In the genomic region with DNA sequence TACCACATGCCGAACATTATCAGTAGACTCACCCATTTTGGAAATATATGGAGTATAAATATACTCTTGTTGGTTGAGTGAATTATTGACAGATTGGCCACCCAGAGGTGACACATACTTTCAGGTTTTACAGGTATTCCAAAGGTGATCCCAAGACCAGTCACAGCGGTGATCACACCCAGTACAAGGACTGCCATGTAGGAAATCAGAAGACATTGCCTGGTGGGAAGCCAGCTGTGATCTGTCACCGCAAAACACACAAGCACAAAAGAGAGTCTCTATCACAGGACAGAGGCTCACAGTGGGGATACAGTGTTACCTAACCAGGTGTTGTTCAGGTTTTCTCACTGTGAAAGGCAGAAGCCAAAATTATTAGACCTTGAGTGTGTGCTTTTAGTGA, we compare ENCODE assay signal across 12 cellular contexts.
"Had no signal": no experiment of that assay in that cellular context is flagged by ENCODE, and none has a peak within 500 bp of the region (broad histone marks: within the 10 kb centered on the region; RNA-seq: fewer than 3 reads in every experiment).

No MANE protein-coding gene starts in this region.

- H3K36me3 Mint-ChIP-seq: activated naive CD4-positive, alpha-beta T cell treated with anti-CD3 and anti-CD28 coated beads, Interleukin-2, amount 10 ng/mL, durations not matched to agents 7 days and 5 days; neural progenitor cell had no signal

- H3K4me1 Mint-ChIP-seq: activated naive CD4-positive, alpha-beta T cell treated with anti-CD3 and anti-CD28 coated beads, Interleukin-2, amount 10 ng/mL, durations not matched to agents 7 days and 5 days; neural progenitor cell; stimulated activated naive CD8-positive, alpha-beta T cell treated with anti-CD3 and anti-CD28 coated beads, Interleukin-15, amount 100 ng/mL, for 72 hours had no signal

- H3K27me3 Mint-ChIP-seq: activated naive CD4-positive, alpha-beta T cell treated with anti-CD3 and anti-CD28 coated beads, Interleukin-2, amount 10 ng/mL, durations not matched to agents 7 days and 5 days; stimulated activated naive CD8-positive, alpha-beta T cell treated with anti-CD3 and anti-CD28 coated beads, Interleukin-15, amount 100 ng/mL, for 72 hours had no signal

- H3K9me3 ChIP-seq: ovary, uterus had no signal

- H3K36me3 ChIP-seq: neural progenitor cell, ovary, uterus had no signal

- H3K27ac Mint-ChIP-seq: activated T-helper 2 cell treated with anti-CD3 and anti-CD28 coated beads, Interferon-gamma antibody, Interleukin-2, Interleukin-4, amounts not matched to agents 10 μg/mL and 5 μg/mL and 100 μg/mL, durations not matched to agents 14 hours and 24 hours and 36 hours; neural progenitor cell; stimulated activated naive CD8-positive, alpha-beta T cell treated with anti-CD3 and anti-CD28 coated beads, Interleukin-15, amount 100 ng/mL, for 72 hours had no signal

- DNase-seq: activated naive CD4-positive, alpha-beta T cell treated with anti-CD3 and anti-CD28 coated beads, Interleukin-2, amount 10 ng/mL, durations not matched to agents 7 days and 5 days; caudate nucleus; effector CD4-positive, alpha-beta T cell; kidney; ovary; stimulated activated CD4-positive, alpha-beta T cell treated with anti-CD3 and anti-CD28 coated beads, Interleukin-15, amount 100 ng/mL, for 24 hours; stimulated activated CD4-positive, alpha-beta T cell treated with anti-CD3 and anti-CD28 coated beads, Interleukin-4, amount 100 ng/mL, for 24 hours; stimulated activated naive CD8-positive, alpha-beta T cell treated with anti-CD3 and anti-CD28 coated beads, Interleukin-15, amount 100 ng/mL, for 72 hours; uterus had no signal

- H3K4me3 Mint-ChIP-seq: activated naive CD4-positive, alpha-beta T cell treated with anti-CD3 and anti-CD28 coated beads, Interleukin-2, amount 10 ng/mL, durations not matched to agents 7 days and 5 days; neural progenitor cell; stimulated activated naive CD8-positive, alpha-beta T cell treated with anti-CD3 and anti-CD28 coated beads, Interleukin-15, amount 100 ng/mL, for 72 hours had no signal

- H3K9me3 Mint-ChIP-seq: activated naive CD4-positive, alpha-beta T cell treated with anti-CD3 and anti-CD28 coated beads, Interleukin-2, amount 10 ng/mL, durations not matched to agents 7 days and 5 days; activated T-helper 2 cell treated with anti-CD3 and anti-CD28 coated beads, Interferon-gamma antibody, Interleukin-2, Interleukin-4, amounts not matched to agents 10 μg/mL and 5 μg/mL and 100 μg/mL, durations not matched to agents 14 hours and 24 hours and 36 hours; neural progenitor cell; stimulated activated naive CD8-positive, alpha-beta T cell treated with anti-CD3 and anti-CD28 coated beads, Interleukin-15, amount 100 ng/mL, for 72 hours had no signal

- H3K4me3 ChIP-seq: coronary artery, neural progenitor cell, ovary, uterus had no signal

- H3K27ac ChIP-seq: coronary artery, neural progenitor cell, ovary, uterus had no signal

- H3K4me1 ChIP-seq: neural progenitor cell, uterus had no signal

- ATAC-seq: stimulated activated naive CD8-positive, alpha-beta T cell treated with anti-CD3 and anti-CD28 coated beads, Interleukin-15, amount 100 ng/mL, for 72 hours had no signal

- H3K27me3 ChIP-seq: neural progenitor cell, ovary, uterus had no signal
